Comparison of ENCODE assay signal across 16 cellular contexts in genomic region chr22:22993184-22993583, GRCh38.
A peak's percentile ranks its signal among the peaks of the same experiment; 100 is the strongest.
DNase-seq lines count a peak whose midpoint lies in the region; ATAC-seq, FAIRE-seq and TF ChIP-seq lines count a peak whose summit lies in the region.
"Had no signal": no experiment of that assay in that cellular context is flagged by ENCODE, and none has a peak within 500 bp of the region (broad histone marks: within the 10 kb centered on the region; RNA-seq: fewer than 3 reads in every experiment).

No MANE protein-coding gene starts in this region.

- peak; percentile 17 for FAIRE-seq in urothelium cell line (lab: Jason Lieb, UNC)
- FAIRE-seq: GM12878, H1, HepG2 had no signal

- H3K4me1 ChIP-seq in mucosa of descending colon (ENCODE audit: low read depth), result no peaks in the 10 kb centered on the region
- no peaks in the 10 kb centered on the region for H3K4me1 ChIP-seq in effector memory CD4-positive, alpha-beta T cell (ENCODE audit: control insufficient read depth, insufficient read depth, low read length, poor library complexity, severe bottlenecking)
- H3K4me1 ChIP-seq: BLaER1, HAP-1 had no signal

- peaks cover 11% of the 10 kb centered on the region for H3K27me3 ChIP-seq in brain microvascular endothelial cell (replicated peaks)
- H3K27me3 ChIP-seq in effector memory CD4-positive, alpha-beta T cell (replicated peaks; ENCODE audit: control insufficient read depth, insufficient read depth, low read length, poor library complexity, severe bottlenecking), result peaks cover 2% of the 10 kb centered on the region
- H3K27me3 ChIP-seq: BLaER1 had no signal

- intact Hi-C loops in mucosa of descending colon (cut with DNase I, micrococcal nuclease), result no loop called here

- TF ChIP-seq CTCF in C4-2B (conservative IDR thresholded peaks at IDR 0.05) (no peak), brain microvascular endothelial cell (IDR thresholded peaks at IDR 0.05; ENCODE audit: low read depth, low read length, missing control alignments) (no peak), mucosa of descending colon (IDR thresholded peaks at IDR 0.05) (no peak)

- H3K27ac ChIP-seq in C4-2B, result peak overlapping the region; percentile 4; the same call in 1 of the 2 replicates
- peak overlapping the region; percentile 11 for H3K27ac ChIP-seq in brain microvascular endothelial cell
- H3K27ac ChIP-seq in effector memory CD4-positive, alpha-beta T cell (ENCODE audit: insufficient read depth, low read length, poor library complexity, severe bottlenecking), result no peak overlapping the region
- H3K27ac ChIP-seq: BLaER1 had no signal

- peaks cover 18% of the 10 kb centered on the region for H3K9me3 ChIP-seq in mucosa of descending colon
- peaks cover 3% of the 10 kb centered on the region for H3K9me3 ChIP-seq in effector memory CD4-positive, alpha-beta T cell (ENCODE audit: control insufficient read depth, low read length)

- DNase-seq in brain microvascular endothelial cell, result no peak
- DNase-seq in mucosa of descending colon, result peak in 2 of 3 donors; percentile 31 to 44
- no peak for DNase-seq in urothelium cell line (ENCODE audit: low spot score)
- DNase-seq in SHP77 treated with DMSO at 0.1 percent for 48 hours (lab: John Stamatoyannopoulos, UW), result no peak
- DNase-seq in effector memory CD4-positive, alpha-beta T cell, result no peak
- DNase-seq: 8988T; Calu3; CD8-positive, alpha-beta T cell; DMS79 treated with DMSO at 0.1 percent for 48 hours had no signal

- H3K4me3 ChIP-seq in brain microvascular endothelial cell (ENCODE audit: low read depth, low read length) (no peak overlapping the region), mucosa of descending colon (no peak overlapping the region)
- no peak overlapping the region for H3K4me3 ChIP-seq in effector memory CD4-positive, alpha-beta T cell (ENCODE audit: insufficient read depth, low read depth, low read length, poor library complexity, severe bottlenecking)
- H3K4me3 ChIP-seq: BLaER1, GM12878, HAP-1 had no signal

- in situ Hi-C loops in brain microvascular endothelial cell (cut with HindIII; ENCODE audit: low pct_ligation_motif_present, low sequenced_read_pairs), result no loop called here

- H3K36me3 ChIP-seq in brain microvascular endothelial cell (replicated peaks), result no peaks in the 10 kb centered on the region
- H3K36me3 ChIP-seq in mucosa of descending colon (ENCODE audit: low read depth), result no peaks in the 10 kb centered on the region
- H3K36me3 ChIP-seq in effector memory CD4-positive, alpha-beta T cell (ENCODE audit: control insufficient read depth, insufficient read depth, low read length), result no peaks in the 10 kb centered on the region
- H3K36me3 ChIP-seq: BLaER1, HAP-1 had no signal

- peak; percentile 81 for ATAC-seq in mucosa of descending colon
- no peak for ATAC-seq in GM21447 (IDR thresholded peaks at IDR 0.05; ENCODE audit: unreplicated experiment)
- ATAC-seq: CD8-positive, alpha-beta T cell; GM12878; HepG2 had no signal

Comparison
In these comparisons a context has a peak if more than half of its experiments do, and no peak if none do; other contexts are left out.
1. DNase-seq: peak in mucosa of descending colon (2 of 3); none in brain microvascular endothelial cell (single experiment), urothelium cell line (single experiment), SHP77 treated with DMSO at 0.1 percent for 48 hours (single experiment) and effector memory CD4-positive, alpha-beta T cell (0 of 3).